Comparison of ENCODE assay signal across 20 cellular contexts in genomic region chr16:85481738-85482137, GRCh38.
DNase-seq lines count a peak whose midpoint lies in the region; FAIRE-seq and TF ChIP-seq lines count a peak whose summit lies in the region.
"Had no signal": no experiment of that assay in that cellular context is flagged by ENCODE, and none has a peak within 500 bp of the region (broad histone marks: within the 10 kb centered on the region; RNA-seq: fewer than 3 reads in every experiment).

No MANE protein-coding gene starts in this region.

- H2BK20ac ChIP-seq in H1 (ENCODE audit: low read length) = no peak overlapping the region

- H3K9ac ChIP-seq in BLaER1 (peak overlapping the region; percentile 39; the same call in 1 of the 2 replicates), NT2/D1 (ENCODE audit: insufficient read length, low read depth) (peak overlapping the region; percentile 17), H1 (replicated peaks in 1 of 4; ENCODE audit: extremely low read depth in 1 of 4, low read depth in 3 of 4, low read length in 3 of 4) (no peak overlapping the region), neuronal stem cell (ENCODE audit: low read depth, low read length, poor library complexity) (no peak overlapping the region)
- H3K9ac ChIP-seq: GM23248 had no signal

- H4K8ac ChIP-seq in H1 (ENCODE audit: extremely low read depth, insufficient read depth, low read length) (no peak overlapping the region), neuronal stem cell (ENCODE audit: low read depth, low read length) (no peak overlapping the region)

- CTCF ChIA-PET in H1 (lab: Charles Lee; ENCODE audit: partially characterized antibody) = interaction anchor here (0.6 to 18.6 kb wide), 10 partner anchors 11 to 201 kb away, joined by 3 to 277 read pairs (median 4); no protein-coding TSS in a partner anchor

- TF ChIP-seq RAD21 in H1 (IDR thresholded peaks at IDR 0.05 in 1 of 2, conservative IDR thresholded peaks at IDR 0.05 in 1 of 2; ENCODE audit: low read depth in 2 of 2, low read length in 2 of 2) = no peak

- no peak overlapping the region for H3K56ac ChIP-seq in H1 (replicated peaks; ENCODE audit: insufficient read length, low read depth, low read length)

- H3K27ac ChIP-seq in BLaER1 (peak overlapping the region; percentile 90), H1 (ENCODE audit: low read depth, low read length) (no peak overlapping the region), neuronal stem cell (replicated peaks; ENCODE audit: low read length) (no peak overlapping the region)
- H3K27ac ChIP-seq: GM23248 had no signal

- no peak overlapping the region for H4K91ac ChIP-seq in H1 (replicated peaks; ENCODE audit: insufficient read length, low read length)
- no peak overlapping the region for H4K91ac ChIP-seq in neuronal stem cell (ENCODE audit: low read depth, low read length, poor library complexity)

- 90% methylated on average over 19 of the region's 19 CpGs; no CpG with 5 or more reads in 1 of the 2 experiments for WGBS in H1 (ENCODE audit: extremely low coverage in 1 of 2, insufficient coverage in 1 of 2, insufficient read length in 1 of 2, insufficient replicate concordance in 2 of 2, low coverage in 1 of 2, low lambda C conversion rate in 2 of 2, missing lambda C conversion rate in 1 of 2), 2 experiments
- WGBS in neuronal stem cell (ENCODE audit: extremely low coverage in 2 of 2, insufficient read length in 2 of 2, insufficient replicate concordance in 1 of 2), 2 donors = no CpG with 5 or more reads among the region's 19 CpGs

- no peak overlapping the region for H2AFZ ChIP-seq in H1 (ENCODE audit: low read length)
- no peak overlapping the region for H2AFZ ChIP-seq in neuronal stem cell (ENCODE audit: low read length)
- H2AFZ ChIP-seq: GM23248 had no signal

- POLR2A ChIA-PET in H1 (lab: Charles Lee; ENCODE audit: partially characterized antibody) = interaction anchor here (1.0 kb wide), 1 partner anchor 9 kb away, joined by 3 read pairs; no protein-coding TSS in a partner anchor

- no peak overlapping the region for H3K4ac ChIP-seq in H1 (replicated peaks; ENCODE audit: insufficient read length, low read depth, low read length)
- no peak overlapping the region for H3K4ac ChIP-seq in neuronal stem cell (ENCODE audit: low read length)

- no peak for TF ChIP-seq EP300 in H1 (IDR thresholded peaks at IDR 0.05; ENCODE audit: borderline replicate concordance in 1 of 2, low read depth in 2 of 2, low read length in 2 of 2)

- TF ChIP-seq POLR2A in H1 (IDR thresholded peaks at IDR 0.05; ENCODE audit: control extremely low read depth in 1 of 2, low read depth in 2 of 2, low read length in 2 of 2) = no peak

- H3K79me1 ChIP-seq in H1 (ENCODE audit: low read depth, low read length) (no peaks in the 10 kb centered on the region), neuronal stem cell (ENCODE audit: low read depth, low read length) (no peaks in the 10 kb centered on the region)

- H4K5ac ChIP-seq in H1 (ENCODE audit: insufficient read length, low read depth, low read length) = no peak overlapping the region

- H4K20me1 ChIP-seq in BLaER1 = no peaks in the 10 kb centered on the region
- H4K20me1 ChIP-seq in H1 (replicated peaks in 1 of 2; ENCODE audit: control insufficient read depth in 1 of 2, insufficient read depth in 2 of 2, low read length in 2 of 2) = peaks cover 0 to 1% of the 10 kb centered on the region in 2 experiments

- H3K14ac ChIP-seq in H1 (ENCODE audit: insufficient read length) (no peak overlapping the region), neuronal stem cell (ENCODE audit: low read length) (peak overlapping the region; percentile 63)

- H2BK15ac ChIP-seq in H1 (ENCODE audit: low read length) = no peak overlapping the region
- H2BK15ac ChIP-seq in neuronal stem cell (ENCODE audit: low read length) = peak overlapping the region; percentile 1

- no peak overlapping the region for H3K4me3 ChIP-seq in BLaER1
- H3K4me3 ChIP-seq in NT2/D1 (ENCODE audit: insufficient read length, low read depth) = no peak overlapping the region
- H3K4me3 ChIP-seq in H1 (ENCODE audit: extremely low read depth in 1 of 4, insufficient read depth in 2 of 4, low read depth in 3 of 4, low read length in 4 of 4) = no peak overlapping the region
- peak overlapping the region in 1 of 2 donors; percentile 21 for H3K4me3 ChIP-seq in neuronal stem cell (ENCODE audit: low read length in 2 of 2)
- H3K4me3 ChIP-seq: GM12878, GM23248 had no signal

- H3K4me1 ChIP-seq in BLaER1 (peaks cover 97% of the 10 kb centered on the region), NT2/D1 (ENCODE audit: insufficient read depth, insufficient read length) (peaks cover 12% of the 10 kb centered on the region), H1 (replicated peaks in 1 of 4; ENCODE audit: control insufficient read depth in 3 of 4, insufficient read depth in 4 of 4, low read length in 3 of 4) (peaks cover 0 to 4% (median 0%) of the 10 kb centered on the region in 4 experiments; a peak in 3 of 7 replicates), neuronal stem cell (ENCODE audit: control insufficient read depth in 2 of 2, insufficient read depth in 1 of 2, low read depth in 1 of 2, low read length in 2 of 2) (peaks cover 2 to 6% of the 10 kb centered on the region in 2 donors)

- 0 out of 2 replicates have a peak overlapping the region, but pooled peaks have one; percentile 39 for H2AK5ac ChIP-seq in H1 (ENCODE audit: low read depth, low read length)
- H2AK5ac ChIP-seq in neuronal stem cell (ENCODE audit: low read depth, low read length) = peak overlapping the region; percentile 1

- no peak for FAIRE-seq in H1 (lab: Jason Lieb, UNC)
- FAIRE-seq: GM12878, H54, HTR-8/SVneo had no signal

- H3K36me3 ChIP-seq in BLaER1 (no peaks in the 10 kb centered on the region), NT2/D1 (ENCODE audit: insufficient read depth, insufficient read length, low read length) (no peaks in the 10 kb centered on the region), H1 (ENCODE audit: control insufficient read depth in 2 of 4, insufficient read depth in 4 of 4, low read length in 3 of 4) (no peaks in the 10 kb centered on the region), neuronal stem cell (replicated peaks in 1 of 2; ENCODE audit: control insufficient read depth in 2 of 2, insufficient read depth in 2 of 2, low read length in 2 of 2) (no peaks in the 10 kb centered on the region)

- DNase-seq in NT2/D1 (ENCODE audit: low read depth, low spot score) (no peak), H1 (ENCODE audit: low read depth in 1 of 2, low spot score in 2 of 2) (no peak), neuronal stem cell (ENCODE audit: low spot score) (no peak), activated T-cell treated with anti-CD3 and anti-CD28 coated beads for 4 hours (no peak), hypothalamus (lab: John Stamatoyannopoulos, UW) (no peak)
- no peak for DNase-seq in activated naive CD4-positive, alpha-beta T cell treated with Interleukin-2 at 50 U/mL for 16 hours
- DNase-seq: 8988T; C1 segment of cervical spinal cord; CD4-positive, CD25-positive, alpha-beta regulatory T cell; CD8-positive, alpha-beta memory T cell; COR-L47; DMS 273 treated with DMSO at 0.1 percent for 48 hours; DND-41; EL; GM23248; HCEC 1CT had no signal

- no peak overlapping the region for H3K23ac ChIP-seq in H1 (ENCODE audit: insufficient read length)
- peak overlapping the region; percentile 48 for H3K23ac ChIP-seq in neuronal stem cell (ENCODE audit: low read depth, low read length, poor library complexity)

- H3K4me2 ChIP-seq in BLaER1 (peak overlapping the region; percentile 95), H1 (ENCODE audit: insufficient read depth in 1 of 2, low read depth in 2 of 2, low read length in 2 of 2) (no peak overlapping the region), neuronal stem cell (ENCODE audit: insufficient read depth, low read length, poor library complexity, severe bottlenecking) (no peak overlapping the region)

- H3K18ac ChIP-seq in H1 (ENCODE audit: extremely low read depth, low read length) (no peak overlapping the region), neuronal stem cell (ENCODE audit: low read length) (peak overlapping the region; percentile 54)

- H2BK12ac ChIP-seq in H1 (ENCODE audit: low read depth, low read length) = no peak overlapping the region
- H2BK12ac ChIP-seq in neuronal stem cell (ENCODE audit: low read length) = no peak overlapping the region

- H2BK120ac ChIP-seq in H1 (replicated peaks; ENCODE audit: low read depth, low read length) = no peak overlapping the region
- H2BK120ac ChIP-seq in neuronal stem cell (ENCODE audit: low read depth, low read length) = no peak overlapping the region

- no peaks in the 10 kb centered on the region for H3K79me2 ChIP-seq in H1 (ENCODE audit: control insufficient read depth in 1 of 2, insufficient read depth in 2 of 2, low read length in 2 of 2)

- H3K23me2 ChIP-seq in H1 (ENCODE audit: low read depth, low read length) = no peaks in the 10 kb centered on the region

- no peak overlapping the region for H2BK5ac ChIP-seq in H1 (ENCODE audit: low read depth, low read length)
- no peak overlapping the region for H2BK5ac ChIP-seq in neuronal stem cell (ENCODE audit: low read length)

- TF ChIP-seq CTCF in H1 (IDR thresholded peaks at IDR 0.05; ENCODE audit: control extremely low read depth in 1 of 3, insufficient read depth in 1 of 3, low read depth in 1 of 3, low read length in 3 of 3) = no peak

- no peaks in the 10 kb centered on the region for H3K9me3 ChIP-seq in BLaER1
- H3K9me3 ChIP-seq in NT2/D1 (ENCODE audit: insufficient read depth, low read length) = no peaks in the 10 kb centered on the region
- H3K9me3 ChIP-seq in H1 (ENCODE audit: insufficient read depth in 2 of 2, low read depth in 1 of 2, low read length in 1 of 2) = no peaks in the 10 kb centered on the region
- H3K9me3 ChIP-seq in neuronal stem cell (replicated peaks in 1 of 2; ENCODE audit: control insufficient read depth in 2 of 2, insufficient read depth in 1 of 2, low read depth in 1 of 2, low read length in 2 of 2) = no peaks in the 10 kb centered on the region

- H3K27me3 ChIP-seq in BLaER1 (no peaks in the 10 kb centered on the region), NT2/D1 (ENCODE audit: insufficient read depth, insufficient read length) (no peaks in the 10 kb centered on the region), H1 (replicated peaks in 1 of 4; ENCODE audit: control insufficient read depth in 3 of 4, extremely low read depth in 1 of 4, insufficient read depth in 3 of 4, low read length in 3 of 4) (no peaks in the 10 kb centered on the region), neuronal stem cell (ENCODE audit: control insufficient read depth in 3 of 3, insufficient read depth in 3 of 3, low read depth in 1 of 3, low read length in 3 of 3) (peaks cover 0 to 3% (median 0%) of the 10 kb centered on the region in 3 experiments)

TF ChIP-seq in H1, 55 proteins besides CTCF, POLR2A, EP300 and RAD21:
- TF ChIP-seq ZNF274 (IDR thresholded peaks at IDR 0.05; ENCODE audit: borderline replicate concordance, extremely low read depth, low read length) = no peak

Comparison
In these comparisons a context has a peak if more than half of its experiments do, and no peak if none do; other contexts are left out.
1. H3K9ac ChIP-seq: peak in BLaER1 (single experiment) and NT2/D1 (single experiment); none in H1 (0 of 4) and neuronal stem cell (single experiment).